22 cellular contexts compared by ENCODE assay signal in genomic region chr15:82964890-82965289, GRCh38.
"Had no signal": no experiment of that assay in that cellular context is flagged by ENCODE, and none has a peak within 500 bp of the region (broad histone marks: within the 10 kb centered on the region; RNA-seq: fewer than 3 reads in every experiment).

No MANE protein-coding gene starts in this region.

- H3K36me3 ChIP-seq: esophagus muscularis mucosa, heart right ventricle, lower lobe of right lung had no signal

- DNase-seq: dermis blood vessel endothelial cell; dorsolateral prefrontal cortex; effector CD4-positive, alpha-beta T cell; effector memory CD4-positive, alpha-beta T cell; foreskin keratinocyte; glutamatergic neuron; head of caudate nucleus; heart right ventricle; hippocampal formation; immature natural killer cell; islet precursor cell; kidney; kidney glomerular epithelial cell; left colon; left ventricle myocardium superior; lower lobe of right lung; mesenchymal stem cell; mucosa of descending colon had no signal

- H3K27ac ChIP-seq: coronary artery, dorsolateral prefrontal cortex, esophagus muscularis mucosa, foreskin keratinocyte, lower lobe of right lung had no signal

- H3K9me3 ChIP-seq: esophagus muscularis mucosa, heart right ventricle, lower lobe of right lung, mucosa of descending colon had no signal

- H3K27me3 ChIP-seq: dorsolateral prefrontal cortex, esophagus muscularis mucosa, foreskin keratinocyte, heart right ventricle had no signal

- H3K4me3 ChIP-seq: coronary artery, dorsolateral prefrontal cortex, esophagus muscularis mucosa, heart right ventricle, lower lobe of right lung, mucosa of descending colon had no signal

- ATAC-seq: foreskin keratinocyte, heart right ventricle, left colon, left lobe of liver, left ventricle myocardium superior, lower lobe of right lung, mucosa of descending colon had no signal

- H3K9me3 Mint-ChIP-seq: mesothelial cell of epicardium had no signal

- H3K4me1 ChIP-seq: foreskin keratinocyte, lower lobe of right lung had no signal

- H3K4me3 Mint-ChIP-seq: immature natural killer cell, mesothelial cell of epicardium had no signal

- H3K27ac Mint-ChIP-seq: immature natural killer cell, mesothelial cell of epicardium had no signal
